Comparison of ENCODE assay signal across 8 cellular contexts in genomic region chr12:131895640-131896079, GRCh38. TPM values are rescaled to one million over a fixed set of nuclear protein-coding genes. Genes with fewer than 3 reads are reported as not detected.
DNase-seq lines count a peak whose midpoint lies in the region; ATAC-seq and TF ChIP-seq lines count a peak whose summit lies in the region.

No MANE protein-coding gene starts in this region.

- peak; percentile 26 for ATAC-seq in CD4-positive, alpha-beta T cell (ENCODE audit: poor library complexity)
- ATAC-seq in T-helper 17 cell, result no peak
- no peak for ATAC-seq in HG02759 (IDR thresholded peaks at IDR 0.05; ENCODE audit: unreplicated experiment)

- TF ChIP-seq EP300 in sigmoid colon (IDR thresholded peaks at IDR 0.05), result no peak

- H3K4me3 Mint-ChIP-seq in CD4-positive, alpha-beta T cell, result peak overlapping the region; percentile 93
- peak overlapping the region; percentile 93 for H3K4me3 Mint-ChIP-seq in T-helper 17 cell

- H3K4me3 ChIP-seq in HAP-1 (peak overlapping the region; percentile 45), esophagus squamous epithelium (peak overlapping the region; percentile 50 to 86 (median 78)), sigmoid colon (peak overlapping the region; percentile 54 to 92 (median 85))

- TF ChIP-seq CTCF in CD4-positive, alpha-beta T cell (IDR thresholded peaks at IDR 0.05), result no peak
- TF ChIP-seq CTCF in esophagus squamous epithelium (IDR thresholded peaks at IDR 0.05) (no peak), sigmoid colon (IDR thresholded peaks at IDR 0.05) (no peak)

- in situ Hi-C loops in HAP-1 (cut with MboI; ENCODE audit: low sequenced_read_pairs), result no loop called here

- H3K36me3 Mint-ChIP-seq in CD4-positive, alpha-beta T cell (ENCODE audit: low read depth), result peaks cover 9% of the 10 kb centered on the region
- H3K36me3 Mint-ChIP-seq in T-helper 17 cell (ENCODE audit: low read depth), result no peaks in the 10 kb centered on the region

- no peaks in the 10 kb centered on the region for H3K9me3 Mint-ChIP-seq in CD4-positive, alpha-beta T cell

- TF ChIP-seq POLR2A in esophagus squamous epithelium (IDR thresholded peaks at IDR 0.05), result no peak
- no peak for TF ChIP-seq POLR2A in sigmoid colon (IDR thresholded peaks at IDR 0.05)

- H3K36me3 ChIP-seq in HAP-1 (replicated peaks) (no peaks in the 10 kb centered on the region; the same call in 1 of the 2 replicates), esophagus squamous epithelium (peaks cover 0 to 24% (median 0%) of the 10 kb centered on the region in 3 donors), sigmoid colon (peaks cover 0 to 24% (median 3%) of the 10 kb centered on the region in 4 donors)

- peak in 3 of 10 experiments; percentile 12 to 22 (median 18) for DNase-seq in CD4-positive, alpha-beta T cell
- DNase-seq in HAP-1 (ENCODE audit: low spot score in 2 of 2) (no peak), T-helper 17 cell (no peak), esophagus squamous epithelium (lab: John Stamatoyannopoulos, UW) (no peak), sigmoid colon (no peak), ureter (ENCODE audit: low spot score) (no peak), NCI-H748 (lab: John Stamatoyannopoulos, UW; ENCODE audit: unreplicated experiment) (no peak)

- no peaks in the 10 kb centered on the region for H3K9me3 ChIP-seq in CD4-positive, alpha-beta T cell (ENCODE audit: control insufficient read depth, low read length)
- H3K9me3 ChIP-seq in HAP-1 (no peaks in the 10 kb centered on the region), T-helper 17 cell (ENCODE audit: control insufficient read depth, low read length, poor library complexity, severe bottlenecking) (no peaks in the 10 kb centered on the region), esophagus squamous epithelium (no peaks in the 10 kb centered on the region), sigmoid colon (no peaks in the 10 kb centered on the region)

- WGBS in esophagus squamous epithelium, 2 donors, result 0% methylated on average over 3 of the region's 12 CpGs; no CpG with 5 or more reads in 1 of the 2 donors
- WGBS in sigmoid colon, 2 donors, result 1 to 2% methylated on average over 12 of the region's 12 CpGs

- H3K27me3 Mint-ChIP-seq in CD4-positive, alpha-beta T cell, result no peaks in the 10 kb centered on the region
- H3K27me3 Mint-ChIP-seq in T-helper 17 cell, result no peaks in the 10 kb centered on the region

- peak overlapping the region; percentile 88 for H3K27ac Mint-ChIP-seq in CD4-positive, alpha-beta T cell
- H3K27ac Mint-ChIP-seq in T-helper 17 cell, result peak overlapping the region; percentile 89

- H3K4me1 ChIP-seq in HAP-1, result peaks cover 9% of the 10 kb centered on the region; the same call in 1 of the 2 replicates
- peaks cover 22 to 60% (median 22%) of the 10 kb centered on the region in 3 donors for H3K4me1 ChIP-seq in esophagus squamous epithelium
- H3K4me1 ChIP-seq in sigmoid colon, result peaks cover 0 to 57% (median 38%) of the 10 kb centered on the region in 4 donors

- H3K4me1 Mint-ChIP-seq in CD4-positive, alpha-beta T cell (ENCODE audit: low read depth), result peaks cover 25% of the 10 kb centered on the region
- peaks cover 19% of the 10 kb centered on the region for H3K4me1 Mint-ChIP-seq in T-helper 17 cell

- POLR2A ChIA-PET in CD4-positive, alpha-beta T cell (lab: Charles Lee), result no interaction called here

- CTCF ChIA-PET in CD4-positive, alpha-beta T cell (lab: Charles Lee), result no interaction called here

- intact Hi-C loops in CD4-positive, alpha-beta T cell (cut with DNase I, micrococcal nuclease), result loop anchor here (1.0 to 2.0 kb wide), 3 partner anchors 33 to 54 kb away; partner anchors contain the start of genes PUS1 (in 2 of the 2) and EP400 (in 1 of the 2)
- intact Hi-C loops in esophagus squamous epithelium (cut with DNase I), result loop anchor here (10.0 kb wide), 1 partner anchor 49 kb away; the partner anchor contains the start of gene EP400
- intact Hi-C loops in sigmoid colon (cut with DNase I), result loop anchor here (1.0 to 10.0 kb wide), 4 partner anchors 34 to 429 kb away; partner anchors contain the start of genes EP400, GALNT9 and PUS1

- H3K27me3 ChIP-seq in CD4-positive, alpha-beta T cell (ENCODE audit: control insufficient read depth, insufficient read depth, low read length), result no peaks in the 10 kb centered on the region
- no peaks in the 10 kb centered on the region for H3K27me3 ChIP-seq in HAP-1 (ENCODE audit: low read depth)
- H3K27me3 ChIP-seq in esophagus squamous epithelium, result no peaks in the 10 kb centered on the region
- H3K27me3 ChIP-seq in sigmoid colon, result no peaks in the 10 kb centered on the region

- H3K27ac ChIP-seq in CD4-positive, alpha-beta T cell (ENCODE audit: low read depth, low read length), result no peak overlapping the region
- H3K27ac ChIP-seq in esophagus squamous epithelium (peak overlapping the region; percentile 95 to 99 (median 98)), sigmoid colon (peak overlapping the region; percentile 86 to 100 (median 96))

RNA-seq across cellular contexts. Expression of gene ULK1, which starts 1.2 kb away (rescaled TPM):
- 10 to 100 TPM; 85.0 to 91.6 TPM for total RNA-seq in CD4-positive, alpha-beta T cell
- total RNA-seq in T-helper 17 cell, result 10 to 100 TPM; 91.9 to 97.2 TPM
- total RNA-seq in esophagus squamous epithelium, result 10 to 100 TPM in 3 of 4 donors, 1 to 10 TPM in 1; 9.1 to 55.0 (median 19.5) TPM
- 10 to 100 TPM; 13.2 to 29.1 (median 18.6) TPM for total RNA-seq in sigmoid colon
- 10 to 100 TPM in 1 of 3 donors, 1 to 10 TPM in 2; 5.3 to 17.5 (median 5.4) TPM for polyA plus RNA-seq in sigmoid colon
- total RNA-seq in ureter, result 31.8 TPM

RNA-seq across cellular contexts. Expression of gene PUS1, which starts 33.4 kb away (rescaled TPM):
- total RNA-seq in CD4-positive, alpha-beta T cell, result 10 to 100 TPM; 17.7 to 18.2 TPM
- total RNA-seq in T-helper 17 cell (10 to 100 TPM; 23.6 TPM), esophagus squamous epithelium (10 to 100 TPM in 3 of 4 donors, 1 to 10 TPM in 1; 8.1 to 24.2 (median 19.8) TPM), sigmoid colon (10 to 100 TPM in 1 of 4 donors, 1 to 10 TPM in 3; 7.6 to 15.6 (median 8.9) TPM), ureter (46.9 TPM)
- polyA plus RNA-seq in sigmoid colon, result 10 to 100 TPM in 1 of 3 donors, 1 to 10 TPM in 2; 9.0 to 33.8 (median 9.7) TPM

RNA-seq across cellular contexts. Expression of gene EP400, which starts 54.1 kb away (rescaled TPM):
- 10 to 100 TPM; 56.4 to 56.5 TPM for total RNA-seq in CD4-positive, alpha-beta T cell
- total RNA-seq in T-helper 17 cell (10 to 100 TPM; 67.4 to 79.0 TPM), esophagus squamous epithelium (10 to 100 TPM; 10.1 to 23.0 (median 20.9) TPM), sigmoid colon (10 to 100 TPM; 14.5 to 35.7 (median 18.8) TPM), ureter (71.8 TPM)
- polyA plus RNA-seq in sigmoid colon, result 10 to 100 TPM in 1 of 3 donors, 1 to 10 TPM in 2; 3.2 to 22.3 (median 4.2) TPM
